8 cellular contexts compared by ENCODE assay signal in the genomic region with DNA sequence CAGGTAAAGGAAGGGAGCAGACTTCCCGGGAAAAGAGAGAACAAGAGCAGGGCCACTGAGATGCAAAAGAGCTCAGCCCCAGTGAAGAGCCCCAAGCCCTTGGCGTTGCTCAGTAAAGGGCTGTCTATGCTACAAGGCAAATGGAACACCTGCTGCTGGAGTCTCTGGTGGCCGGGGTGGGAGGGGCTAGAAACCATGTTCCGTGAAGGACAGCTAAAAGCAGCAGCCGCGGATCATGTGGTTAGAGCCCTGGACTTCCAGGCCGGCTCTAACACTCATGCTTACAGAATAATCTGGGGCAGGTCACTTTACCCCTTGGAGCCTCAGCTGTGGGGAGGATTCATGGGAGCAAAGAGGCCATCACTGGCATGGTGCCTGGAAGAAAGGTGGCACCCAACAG. TPM values are rescaled to one million over a fixed set of nuclear protein-coding genes. Genes with fewer than 3 reads are reported as not detected.
DNase-seq lines count a peak whose midpoint lies in the region; ATAC-seq and TF ChIP-seq lines count a peak whose summit lies in the region.

No MANE protein-coding gene starts in this region.

- intact Hi-C loops in uterus (cut with DNase I; ENCODE audit: low total_unique reads): no loop called here
- intact Hi-C loops in posterior vena cava (cut with DNase I): no loop called here

- peak overlapping the region; percentile 93 for H3K27ac ChIP-seq in RWPE1
- H3K27ac ChIP-seq in uterus: no peak overlapping the region

- no peak overlapping the region for H3K4me3 Mint-ChIP-seq in osteocyte (ENCODE audit: unreplicated experiment)

- H3K9me3 ChIP-seq in uterus: no peaks in the 10 kb centered on the region

- no peaks in the 10 kb centered on the region for H3K4me1 ChIP-seq in uterus

- POLR2A ChIA-PET in RWPE1 (lab: Yijun Ruan, JAX; ENCODE audit: low non-redundant PET): interaction anchor here (0.6 kb wide), 1 partner anchor 62 kb away, joined by 3 read pairs; no protein-coding TSS in a partner anchor

- CTCF ChIA-PET in RWPE1 (lab: Yijun Ruan, JAX): interaction anchor here (1.1 kb wide), 3 partner anchors 10 to 62 kb away, joined by 3 to 5 read pairs (median 5); a partner anchor contains a TSS

- DNase-seq in A172 (ENCODE audit: low spot score) (peak; percentile 31), RWPE1 (ENCODE audit: low spot score) (no peak), osteocyte (ENCODE audit: extremely low spot score, unreplicated experiment) (no peak), uterus (no peak), posterior vena cava (ENCODE audit: low spot score) (no peak)
- no peak for DNase-seq in activated CD4-positive, CD25-positive, alpha-beta regulatory T cell treated with anti-CD3 and anti-CD28 coated beads, Interleukin-2, amount 50 U/mL, for 72 hours

- TF ChIP-seq CTCF in RWPE1 (conservative IDR thresholded peaks at IDR 0.05; ENCODE audit: low read depth): no peak
- TF ChIP-seq CTCF in osteocyte (IDR thresholded peaks at IDR 0.05): no peak
- no peak for TF ChIP-seq CTCF in uterus (IDR thresholded peaks at IDR 0.05)

- peaks cover 49% of the 10 kb centered on the region for H3K4me1 Mint-ChIP-seq in osteocyte (ENCODE audit: unreplicated experiment)

- peak overlapping the region; percentile 93 for H3K27ac Mint-ChIP-seq in osteocyte (ENCODE audit: unreplicated experiment)

- no peaks in the 10 kb centered on the region for H3K36me3 ChIP-seq in uterus

- no peaks in the 10 kb centered on the region for H3K9me3 Mint-ChIP-seq in osteocyte (ENCODE audit: unreplicated experiment)

- H3K4me3 ChIP-seq in uterus: no peak overlapping the region

- ATAC-seq in HG03378 (IDR thresholded peaks at IDR 0.05; ENCODE audit: unreplicated experiment): peak; percentile 44

- H3K27me3 Mint-ChIP-seq in osteocyte (ENCODE audit: unreplicated experiment): no peaks in the 10 kb centered on the region

- no peaks in the 10 kb centered on the region for H3K27me3 ChIP-seq in uterus

- in situ Hi-C loops in GM18951 (cut with MboI; ENCODE audit: low sequenced_read_pairs, unreplicated experiment): loop anchor here (25.0 kb wide), 1 partner anchor 173 kb away; no protein-coding TSS in a partner anchor

- H3K36me3 Mint-ChIP-seq in osteocyte (ENCODE audit: unreplicated experiment): no peaks in the 10 kb centered on the region

- TF ChIP-seq POLR2A in GM18951 (IDR thresholded peaks at IDR 0.05; ENCODE audit: extremely low read depth, insufficient read depth, insufficient read length): peak; percentile 46
- no peak for TF ChIP-seq POLR2A in uterus (IDR thresholded peaks at IDR 0.05)

RNA-seq across cellular contexts. Expression of a gene that starts 17.8 kb away (rescaled TPM):
- 0.05 TPM in 1 of 2 replicates, not detected in the other for total RNA-seq in A172 (2014; rRNA removed; shearing (Covaris generic))
- total RNA-seq in osteocyte (0.64 and 1.0 TPM in 2 replicates), uterus (1 to 10 TPM in 1 of 4 donors, under 1 TPM in 2, not detected in 1; 0.55 to 3.2 (median 0.77) TPM), posterior vena cava (1 to 10 TPM; 2.1 to 3.1 TPM)

RNA-seq across cellular contexts. Expression of a gene that starts 38.4 kb away (rescaled TPM):
- 24.4 and 26.8 TPM in 2 replicates for total RNA-seq in A172 (2014; rRNA removed; shearing (Covaris generic))
- total RNA-seq in osteocyte: 15.2 and 15.5 TPM in 2 replicates
- 10 to 100 TPM in 3 of 4 donors, 1 to 10 TPM in 1; 5.6 to 19.9 (median 14.1) TPM for total RNA-seq in uterus
- 1 to 10 TPM; 7.6 to 9.1 TPM for total RNA-seq in posterior vena cava

RNA-seq across cellular contexts. Expression of a gene that starts 44.4 kb away (rescaled TPM):
- total RNA-seq in A172 (2014; rRNA removed; shearing (Covaris generic)): 0.76 and 1.9 TPM in 2 replicates
- 0.38 and 0.55 TPM in 2 replicates for total RNA-seq in osteocyte
- 10 to 100 TPM in 1 of 4 donors, 1 to 10 TPM in 2, not detected in 1; 5.6 to 17.8 (median 7.0) TPM for total RNA-seq in uterus
- total RNA-seq in posterior vena cava: 10 to 100 TPM; 11.3 to 13.4 TPM
